Comparison of ENCODE assay signal across 20 cellular contexts in the genomic region with DNA sequence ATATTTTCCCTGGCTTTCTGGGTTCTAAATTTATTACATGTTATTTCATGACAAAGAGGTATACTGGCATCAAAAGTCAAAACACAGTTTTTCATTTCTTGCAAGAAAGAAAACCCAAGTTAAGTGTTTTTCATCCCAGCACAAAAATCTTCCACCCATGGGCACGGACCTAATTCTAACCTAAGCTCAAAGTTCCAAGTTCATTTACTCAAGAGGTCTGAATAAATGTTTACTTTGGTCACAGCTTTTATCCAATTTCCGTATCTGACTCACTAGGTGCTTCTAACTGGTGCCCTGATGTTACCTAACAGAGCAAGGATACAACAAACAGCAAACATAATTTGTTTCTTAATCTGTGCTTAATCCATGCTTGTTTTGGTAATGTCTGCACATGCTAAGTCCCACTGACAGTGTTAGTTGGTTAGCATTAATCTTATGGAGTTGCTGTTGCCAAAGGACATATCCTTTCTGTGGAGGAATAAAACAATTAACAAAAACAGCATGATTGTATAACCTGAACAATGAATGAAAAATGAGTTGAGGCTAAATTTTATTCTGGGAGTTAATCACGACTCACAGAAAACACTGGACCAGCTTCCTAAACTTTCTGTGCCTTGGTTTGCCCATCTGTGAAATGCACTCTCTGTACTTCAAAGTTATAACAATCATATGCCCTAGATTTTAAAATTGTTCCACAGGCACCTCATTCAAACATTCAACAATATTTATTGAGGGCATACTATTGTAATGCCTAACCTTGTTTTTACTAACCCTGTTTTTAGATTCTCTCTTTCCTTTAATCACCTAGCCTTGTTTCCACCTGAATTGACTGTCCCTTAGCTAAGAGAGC. TPM values are rescaled to one million over a fixed set of nuclear protein-coding genes. Genes with fewer than 3 reads are reported as not detected.
A peak's percentile ranks its signal among the peaks of the same experiment; 100 is the strongest.
DNase-seq lines count a peak whose midpoint lies in the region; ATAC-seq and TF ChIP-seq lines count a peak whose summit lies in the region.
"Had no signal": no experiment of that assay in that cellular context is flagged by ENCODE, and none has a peak within 500 bp of the region (broad histone marks: within the 10 kb centered on the region; RNA-seq: fewer than 3 reads in every experiment).

No MANE protein-coding gene starts in this region.

- intact Hi-C loops in lower lobe of right lung (cut with DNase I) (no loop called here), posterior vena cava (cut with DNase I) (no loop called here)

- no peaks in the 10 kb centered on the region for H3K36me3 ChIP-seq in lower lobe of right lung
- H3K36me3 ChIP-seq: gastrocnemius medialis, thoracic aorta had no signal

- H3K27me3 Mint-ChIP-seq in T-helper 17 cell = peaks cover 10% of the 10 kb centered on the region
- H3K27me3 Mint-ChIP-seq: CD4-positive, alpha-beta T cell; dendritic cell treated with granulocyte-macrophage colony-stimulating factor and Interleukin-4, amounts not matched to agents 40 ng/mL and 50 ng/mL, for 4 days had no signal

- TF ChIP-seq CTCF in C4-2B (conservative IDR thresholded peaks at IDR 0.05) (no peak), lower lobe of right lung (IDR thresholded peaks at IDR 0.05) (no peak)

- peaks cover 4% of the 10 kb centered on the region for H3K36me3 Mint-ChIP-seq in T-helper 17 cell (ENCODE audit: low read depth)
- H3K36me3 Mint-ChIP-seq: mesothelial cell of epicardium had no signal

- peaks cover 4% of the 10 kb centered on the region for H3K4me1 Mint-ChIP-seq in T-helper 17 cell

- peak overlapping the region; percentile 30; the same call in 1 of the 2 replicates for H3K27ac ChIP-seq in C4-2B
- peak overlapping the region; percentile 54 for H3K27ac ChIP-seq in lower lobe of right lung
- H3K27ac ChIP-seq: gastrocnemius medialis, HL-60, thoracic aorta had no signal

- no peak overlapping the region for H3K4me3 Mint-ChIP-seq in T-helper 17 cell
- H3K4me3 Mint-ChIP-seq: CD4-positive, alpha-beta T cell; dendritic cell treated with granulocyte-macrophage colony-stimulating factor and Interleukin-4, amounts not matched to agents 40 ng/mL and 50 ng/mL, for 4 days; mesothelial cell of epicardium had no signal

- no peak overlapping the region for H3K27ac Mint-ChIP-seq in T-helper 17 cell
- H3K27ac Mint-ChIP-seq: CD4-positive, alpha-beta T cell; dendritic cell treated with granulocyte-macrophage colony-stimulating factor and Interleukin-4, amounts not matched to agents 40 ng/mL and 50 ng/mL, for 4 days; mesothelial cell of epicardium had no signal

- no peak overlapping the region for H3K4me3 ChIP-seq in lower lobe of right lung
- H3K4me3 ChIP-seq: gastrocnemius medialis, thoracic aorta had no signal

- H3K4me1 ChIP-seq in lower lobe of right lung = peaks cover 32% of the 10 kb centered on the region

- no peaks in the 10 kb centered on the region for H3K9me3 ChIP-seq in lower lobe of right lung
- no peaks in the 10 kb centered on the region for H3K9me3 ChIP-seq in T-helper 17 cell (ENCODE audit: control insufficient read depth, low read length, poor library complexity, severe bottlenecking)
- H3K9me3 ChIP-seq: gastrocnemius medialis, thoracic aorta had no signal

- H3K27me3 ChIP-seq in lower lobe of right lung (ENCODE audit: low read depth) = no peaks in the 10 kb centered on the region
- H3K27me3 ChIP-seq: gastrocnemius medialis had no signal

- ATAC-seq in lower lobe of right lung (peak in 1 of 2 donors; percentile 34), T-helper 17 cell (no peak)
- ATAC-seq: gastrocnemius medialis, right cardiac atrium had no signal

- peak; percentile 64 for DNase-seq in HT-29 (ENCODE audit: low spot score)
- peak; percentile 8 for DNase-seq in SW480 (ENCODE audit: low spot score)
- no peak for DNase-seq in lower lobe of right lung
- DNase-seq in T-helper 17 cell = no peak
- DNase-seq in NCI-H1930 (lab: John Stamatoyannopoulos, UW) = no peak
- no peak for DNase-seq in posterior vena cava (ENCODE audit: low spot score)
- DNase-seq in DMS114 treated with DMSO at 0.1 percent for 48 hours (lab: John Stamatoyannopoulos, UW; ENCODE audit: unreplicated experiment) = no peak
- DNase-seq: activated CD4-positive, alpha-beta T cell treated with anti-CD3 and anti-CD28 coated beads for 48 hours; CD4-positive, alpha-beta T cell; DND-41; gastrocnemius medialis; KG1; kidney glomerular epithelial cell; NCI-H1092 treated with DMSO at 0.1 percent for 48 hours; right cardiac atrium had no signal

RNA-seq across cellular contexts. Expression of a gene that starts 4.2 kb away (rescaled TPM):
- 17.6 and 19.8 TPM in 2 replicates for total RNA-seq in HT-29 (2014; rRNA removed; shearing (Covaris generic))
- total RNA-seq in lower lobe of right lung (34.1 TPM), T-helper 17 cell (10 to 100 TPM; 29.0 to 29.3 TPM), posterior vena cava (10 to 100 TPM; 36.4 to 38.9 TPM)

RNA-seq across cellular contexts. Expression of a gene that starts 13.1 kb away (rescaled TPM):
- total RNA-seq in HT-29 (2014; rRNA removed; shearing (Covaris generic)) = 1.4 TPM in 2 replicates
- 106 TPM for total RNA-seq in lower lobe of right lung
- 1 to 10 TPM; 1.7 to 1.9 TPM for total RNA-seq in T-helper 17 cell
- total RNA-seq in posterior vena cava = 1 to 10 TPM; 2.4 to 3.1 TPM

Comparison
In these comparisons a context has a peak if more than half of its experiments do, and no peak if none do; other contexts are left out.
1. DNase-seq: peak in HT-29 (single experiment) and SW480 (single experiment); none in lower lobe of right lung (single experiment), T-helper 17 cell (0 of 3), NCI-H1930 (0 of 2), posterior vena cava (single experiment) and DMS114 treated with DMSO at 0.1 percent for 48 hours (single experiment).
2. RNA of a gene that starts 13.1 kb away (total RNA-seq): 106 TPM in lower lobe of right lung (single experiment); 2.4 to 3.1 TPM in posterior vena cava, 1.7 to 1.9 TPM in T-helper 17 cell and 1.4 TPM in HT-29; every median in the first group is over 10 times any median in the second.